Comparison of ENCODE assay signal across 11 cellular contexts in the genomic region with DNA sequence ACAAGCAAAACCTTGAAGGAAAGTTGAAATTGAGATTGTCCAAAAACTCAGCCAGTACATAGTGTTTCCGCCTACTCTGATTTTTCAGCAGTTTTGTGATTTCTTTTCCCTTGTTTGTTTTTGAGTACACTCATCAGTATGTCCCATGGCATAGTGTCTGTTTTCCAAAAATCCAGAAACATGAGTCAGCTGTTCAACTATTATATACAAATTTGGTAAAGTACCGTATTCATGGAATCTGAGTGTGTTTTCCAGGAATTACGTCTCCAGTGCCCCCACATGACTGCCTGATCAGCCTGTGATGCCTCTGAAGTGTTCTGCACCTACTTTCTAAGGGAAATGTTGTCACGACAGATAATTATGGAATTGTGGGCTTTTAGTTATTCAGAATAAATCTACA.
DNase-seq lines count a peak whose midpoint lies in the region; ATAC-seq and TF ChIP-seq lines count a peak whose summit lies in the region.
"Had no signal": no experiment of that assay in that cellular context is flagged by ENCODE, and none has a peak within 500 bp of the region (broad histone marks: within the 10 kb centered on the region; RNA-seq: fewer than 3 reads in every experiment).

No MANE protein-coding gene starts in this region.

- peaks cover 38% of the 10 kb centered on the region for H3K4me1 Mint-ChIP-seq in HFFc6 (ENCODE audit: low read depth)
- H3K4me1 Mint-ChIP-seq: naive B cell had no signal

- no peaks in the 10 kb centered on the region for H3K4me1 ChIP-seq in right cardiac atrium (ENCODE audit: control insufficient read depth, insufficient read depth, low read length)
- H3K4me1 ChIP-seq in testis, result no peaks in the 10 kb centered on the region

- H3K36me3 Mint-ChIP-seq in HFFc6 (ENCODE audit: low read depth), result no peaks in the 10 kb centered on the region; the same call in 1 of the 2 replicates

- H3K9me3 Mint-ChIP-seq in HFFc6, result peaks cover 6% of the 10 kb centered on the region

- H3K4me3 ChIP-seq in brain microvascular endothelial cell (ENCODE audit: low read depth, low read length) (no peak overlapping the region), right cardiac atrium (ENCODE audit: low read length) (no peak overlapping the region), testis (no peak overlapping the region)

- 45% methylated on average over 4 of the region's 4 CpGs for WGBS in right cardiac atrium
- 48 to 56% methylated on average over 4 of the region's 4 CpGs for WGBS in testis, 2 donors

- H3K27me3 ChIP-seq in brain microvascular endothelial cell (replicated peaks) (no peaks in the 10 kb centered on the region), right cardiac atrium (ENCODE audit: control insufficient read depth, insufficient read depth) (no peaks in the 10 kb centered on the region), testis (no peaks in the 10 kb centered on the region)

- H3K27ac Mint-ChIP-seq in HFFc6, result peak overlapping the region; percentile 63
- H3K27ac Mint-ChIP-seq: activated CD4-positive, alpha-beta memory T cell treated with anti-CD3 and anti-CD28 coated beads, Interleukin-2, amount 10 ng/mL, durations not matched to agents 7 days and 5 days; naive B cell; T-helper 2 cell treated with Interferon-gamma antibody and Interleukin-4, amounts not matched to agents 5 μg/mL and 100 μg/mL, for 36 hours had no signal

- peak; percentile 78 for DNase-seq in HFFc6
- DNase-seq in brain microvascular endothelial cell, result peak; percentile 60
- no peak for DNase-seq in right cardiac atrium
- DNase-seq in testis, result peak; percentile 63
- DNase-seq in NCI-H1417 treated with DMSO at 0.1 percent for 48 hours (lab: John Stamatoyannopoulos, UW), result no peak
- DNase-seq in stimulated activated CD4-positive, alpha-beta T cell treated with anti-CD3 and anti-CD28 coated beads, Interleukin-4, amount 100 ng/mL, for 4 hours, result no peak
- DNase-seq: activated CD4-positive, alpha-beta memory T cell treated with anti-CD3 and anti-CD28 coated beads, Interleukin-2, amount 10 ng/mL, durations not matched to agents 7 days and 5 days; naive B cell had no signal

- H3K9me3 ChIP-seq in right cardiac atrium (ENCODE audit: control insufficient read depth, low read length) (peaks cover 2% of the 10 kb centered on the region), testis (no peaks in the 10 kb centered on the region)

- in situ Hi-C loops in brain microvascular endothelial cell (cut with HindIII; ENCODE audit: low pct_ligation_motif_present, low sequenced_read_pairs), result no loop called here

- peak overlapping the region; percentile 62 for H3K4me3 Mint-ChIP-seq in HFFc6
- H3K4me3 Mint-ChIP-seq: activated CD4-positive, alpha-beta memory T cell treated with anti-CD3 and anti-CD28 coated beads, Interleukin-2, amount 10 ng/mL, durations not matched to agents 7 days and 5 days; naive B cell; T-helper 2 cell treated with Interferon-gamma antibody and Interleukin-4, amounts not matched to agents 5 μg/mL and 100 μg/mL, for 36 hours had no signal

- H3K36me3 ChIP-seq in brain microvascular endothelial cell (replicated peaks), result no peaks in the 10 kb centered on the region
- H3K36me3 ChIP-seq in testis (ENCODE audit: low read depth, missing control alignments), result no peaks in the 10 kb centered on the region

- TF ChIP-seq CTCF in HFFc6 (IDR thresholded peaks at IDR 0.05) (no peak), brain microvascular endothelial cell (IDR thresholded peaks at IDR 0.05; ENCODE audit: low read depth, low read length, missing control alignments) (no peak), testis (IDR thresholded peaks at IDR 0.05) (no peak)

- intact Hi-C loops in right cardiac atrium (cut with DNase I) (no loop called here), testis (cut with DNase I; ENCODE audit: low total_unique reads) (no loop called here)

- no peak for TF ChIP-seq POLR2A in testis (IDR thresholded peaks at IDR 0.05)

- ATAC-seq in right cardiac atrium (peak; percentile 26 to 78), HG02938 (IDR thresholded peaks at IDR 0.05; ENCODE audit: unreplicated experiment) (no peak), HG02973 (IDR thresholded peaks at IDR 0.05; ENCODE audit: unreplicated experiment) (no peak)

- peaks cover 5% of the 10 kb centered on the region; the same call in 1 of the 2 replicates for H3K27me3 Mint-ChIP-seq in HFFc6 (ENCODE audit: insufficient read depth)
- H3K27me3 Mint-ChIP-seq: activated CD4-positive, alpha-beta memory T cell treated with anti-CD3 and anti-CD28 coated beads, Interleukin-2, amount 10 ng/mL, durations not matched to agents 7 days and 5 days had no signal

- H3K27ac ChIP-seq in brain microvascular endothelial cell (no peak overlapping the region), right cardiac atrium (ENCODE audit: low read length) (no peak overlapping the region), testis (peak overlapping the region; percentile 61 to 76)

Comparison
In these comparisons a context has a peak if more than half of its experiments do, and no peak if none do; other contexts are left out.
1. DNase-seq: peak in HFFc6 (single experiment), brain microvascular endothelial cell (single experiment) and testis (single experiment); none in right cardiac atrium (0 of 3), NCI-H1417 treated with DMSO at 0.1 percent for 48 hours (single experiment) and stimulated activated CD4-positive, alpha-beta T cell treated with anti-CD3 and anti-CD28 coated beads, Interleukin-4, amount 100 ng/mL, for 4 hours (0 of 2).
2. H3K27ac ChIP-seq: peak in testis (2 of 2); none in brain microvascular endothelial cell (single experiment) and right cardiac atrium (single experiment).
3. ATAC-seq: peak in right cardiac atrium (2 of 2); none in HG02938 (single experiment) and HG02973 (single experiment).